15 cellular contexts compared by ENCODE assay signal in the genomic region with DNA sequence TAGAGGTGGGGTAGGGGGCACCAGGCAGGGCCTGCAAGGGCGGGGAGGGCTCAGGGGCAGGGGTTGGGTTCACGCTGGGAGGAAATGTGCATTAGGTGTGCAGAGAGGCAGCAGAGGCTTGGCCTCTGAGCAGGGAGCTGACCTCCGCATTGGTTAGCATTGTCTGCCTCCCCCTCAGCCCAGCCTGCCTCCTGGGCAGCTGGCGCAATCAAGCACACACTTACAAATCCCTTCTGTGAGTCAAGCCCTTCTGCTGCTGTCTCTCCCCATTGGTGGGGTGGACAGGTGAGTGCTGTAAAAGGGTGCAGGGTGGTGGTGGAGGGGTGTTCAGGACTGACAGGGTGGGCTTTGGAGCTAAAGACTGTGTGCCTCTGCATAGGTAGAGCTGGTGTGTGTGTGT. TPM values are rescaled to one million over a fixed set of nuclear protein-coding genes. Genes with fewer than 3 reads are reported as not detected.
DNase-seq lines count a peak whose midpoint lies in the region; ATAC-seq, FAIRE-seq and TF ChIP-seq lines count a peak whose summit lies in the region.
"Had no signal": no experiment of that assay in that cellular context is flagged by ENCODE, and none has a peak within 500 bp of the region (broad histone marks: within the 10 kb centered on the region; RNA-seq: fewer than 3 reads in every experiment).

No MANE protein-coding gene starts in this region.

- peaks cover 70% of the 10 kb centered on the region for H3K4me1 Mint-ChIP-seq in astrocyte (ENCODE audit: low read depth, unreplicated experiment)

- no peaks in the 10 kb centered on the region for H3K9me3 ChIP-seq in Loucy (ENCODE audit: insufficient read depth, low read depth, low read length)
- H3K9me3 ChIP-seq in astrocyte (ENCODE audit: insufficient read depth, low read depth, low read length), result no peaks in the 10 kb centered on the region
- no peaks in the 10 kb centered on the region for H3K9me3 ChIP-seq in lower lobe of right lung
- H3K9me3 ChIP-seq in body of pancreas, result no peaks in the 10 kb centered on the region
- no peaks in the 10 kb centered on the region for H3K9me3 ChIP-seq in BE2C
- H3K9me3 ChIP-seq: SJSA1 had no signal

- peak overlapping the region; percentile 66 for H3K27ac ChIP-seq in C4-2B
- no peak overlapping the region for H3K27ac ChIP-seq in astrocyte (ENCODE audit: low read depth, low read length)
- no peak overlapping the region for H3K27ac ChIP-seq in lower lobe of right lung
- H3K27ac ChIP-seq in body of pancreas, result no peak overlapping the region
- H3K27ac ChIP-seq: SJSA1 had no signal

- DNase-seq in astrocyte (ENCODE audit: low read depth), result no peak
- peak; percentile 24 for DNase-seq in lower lobe of right lung
- DNase-seq in body of pancreas, result no peak
- no peak for DNase-seq in BE2C
- DNase-seq: activated CD8-positive, alpha-beta memory T cell treated with anti-CD3 and anti-CD28 coated beads, Interleukin-2, amount 50 U/mL, for 48 hours; GOT3; naive B cell; NCI-H1105 treated with DMSO at 0.1 percent for 48 hours had no signal

- H2AFZ ChIP-seq in Loucy (ENCODE audit: low read length) (no peak overlapping the region), astrocyte (ENCODE audit: low read depth, low read length) (no peak overlapping the region)

- intact Hi-C loops in lower lobe of right lung (cut with DNase I) (no loop called here), body of pancreas (cut with DNase I) (no loop called here)

- peak overlapping the region; percentile 71 for H3K4me3 Mint-ChIP-seq in astrocyte (ENCODE audit: unreplicated experiment)
- H3K4me3 Mint-ChIP-seq: naive B cell had no signal

- H3K4me1 ChIP-seq in Loucy (ENCODE audit: insufficient read depth, low read length, poor library complexity, severe bottlenecking) (peaks cover 71% of the 10 kb centered on the region), astrocyte (ENCODE audit: insufficient read depth, low read length) (peaks cover 59% of the 10 kb centered on the region), lower lobe of right lung (peaks cover 21% of the 10 kb centered on the region), body of pancreas (peaks cover 27% of the 10 kb centered on the region), BE2C (peaks cover 24% of the 10 kb centered on the region)

- no peak for TF ChIP-seq POLR2A in body of pancreas (IDR thresholded peaks at IDR 0.05)

- FAIRE-seq in astrocyte (lab: Jason Lieb, UNC), result no peak
- FAIRE-seq: frontal cortex, GM19239 had no signal

- H3K9ac ChIP-seq in Loucy (ENCODE audit: low read depth, low read length, poor library complexity, severe bottlenecking), result peak overlapping the region; percentile 44
- peak overlapping the region; percentile 51 for H3K9ac ChIP-seq in astrocyte (ENCODE audit: low read length)

- TF ChIP-seq CTCF in C4-2B (conservative IDR thresholded peaks at IDR 0.05) (no peak), Loucy (conservative IDR thresholded peaks at IDR 0.05; ENCODE audit: low read length) (no peak), astrocyte (IDR thresholded peaks at IDR 0.05; ENCODE audit: insufficient read depth, low read depth, low read length) (no peak), lower lobe of right lung (IDR thresholded peaks at IDR 0.05) (no peak), body of pancreas (IDR thresholded peaks at IDR 0.05) (no peak), BE2C (IDR thresholded peaks at IDR 0.05; ENCODE audit: low read depth, low read length) (no peak)

- H3K79me2 ChIP-seq in Loucy (ENCODE audit: insufficient read depth, low read length) (no peaks in the 10 kb centered on the region), astrocyte (ENCODE audit: insufficient read depth, low read length) (peaks cover 100% of the 10 kb centered on the region)

- H3K27me3 Mint-ChIP-seq in astrocyte (ENCODE audit: low read depth, unreplicated experiment), result no peaks in the 10 kb centered on the region

- H3K27me3 ChIP-seq in Loucy (ENCODE audit: insufficient read depth, low read length, poor library complexity, severe bottlenecking) (no peaks in the 10 kb centered on the region), astrocyte (ENCODE audit: insufficient read depth, low read length) (no peaks in the 10 kb centered on the region), lower lobe of right lung (ENCODE audit: low read depth) (no peaks in the 10 kb centered on the region), body of pancreas (no peaks in the 10 kb centered on the region), BE2C (no peaks in the 10 kb centered on the region)
- H3K27me3 ChIP-seq: SJSA1 had no signal

- peaks cover 30% of the 10 kb centered on the region for H3K36me3 Mint-ChIP-seq in astrocyte (ENCODE audit: low read depth, unreplicated experiment)
- H3K36me3 Mint-ChIP-seq: naive B cell had no signal

- H3K27ac Mint-ChIP-seq in astrocyte (ENCODE audit: unreplicated experiment), result peak overlapping the region; percentile 69

- H3K4me2 ChIP-seq in Loucy (ENCODE audit: low read depth, low read length, poor library complexity, severe bottlenecking), result peak overlapping the region; percentile 59
- peak overlapping the region; percentile 23 for H3K4me2 ChIP-seq in astrocyte (ENCODE audit: low read length)

- H3K9me2 ChIP-seq in Loucy (replicated peaks; ENCODE audit: low read depth, low read length), result no peaks in the 10 kb centered on the region

- H3F3A ChIP-seq in Loucy (ENCODE audit: low read depth), result peaks cover 5% of the 10 kb centered on the region; the same call in 1 of the 2 replicates

- H3K9me3 Mint-ChIP-seq in astrocyte (ENCODE audit: unreplicated experiment), result no peaks in the 10 kb centered on the region
- H3K9me3 Mint-ChIP-seq: naive B cell had no signal

- H3K36me3 ChIP-seq in Loucy (ENCODE audit: insufficient read depth, low read length) (no peaks in the 10 kb centered on the region), astrocyte (ENCODE audit: insufficient read depth, low read length) (peaks cover 4% of the 10 kb centered on the region), lower lobe of right lung (no peaks in the 10 kb centered on the region), body of pancreas (replicated peaks in 1 of 2; ENCODE audit: insufficient read depth in 1 of 2, low read depth in 2 of 2) (no peaks in the 10 kb centered on the region), BE2C (no peaks in the 10 kb centered on the region)
- H3K36me3 ChIP-seq: SJSA1 had no signal

- H4K20me1 ChIP-seq in Loucy (ENCODE audit: insufficient read depth, low read length, poor library complexity, severe bottlenecking) (no peaks in the 10 kb centered on the region), astrocyte (ENCODE audit: insufficient read depth, low read length) (peaks cover 62% of the 10 kb centered on the region)

- ATAC-seq in lower lobe of right lung (no peak), GM19467 (IDR thresholded peaks at IDR 0.05; ENCODE audit: unreplicated experiment) (no peak), body of pancreas (no peak), GM18519 (IDR thresholded peaks at IDR 0.05; ENCODE audit: low FRiP score, unreplicated experiment) (no peak)

- 95 to 100% methylated on average over 4 of the region's 4 CpGs for WGBS in body of pancreas, 2 donors

- H3K4me3 ChIP-seq in Loucy (ENCODE audit: low read length, poor library complexity, severe bottlenecking) (no peak overlapping the region), astrocyte (ENCODE audit: insufficient read depth, low read depth, low read length) (no peak overlapping the region), lower lobe of right lung (no peak overlapping the region), body of pancreas (no peak overlapping the region), BE2C (ENCODE audit: low read depth, low read length) (no peak overlapping the region)
- H3K4me3 ChIP-seq: SJSA1 had no signal

RNA-seq across cellular contexts. Expression of a gene that starts 9.3 kb away (rescaled TPM):
- total RNA-seq in astrocyte, result 280 and 384 TPM in 2 replicates
- 7.6 TPM for total RNA-seq in lower lobe of right lung
- 10 to 100 TPM in 1 of 2 donors, 1 to 10 TPM in 1; 8.6 to 14.5 TPM for total RNA-seq in body of pancreas
- 42.5 TPM for polyA plus RNA-seq in BE2C (2012; ENCODE audit: insufficient read depth, insufficient read length, low read depth)

RNA-seq across cellular contexts. Expression of a gene that starts 56.5 kb away (rescaled TPM):
- total RNA-seq in astrocyte (12.4 and 16.6 TPM in 2 replicates), lower lobe of right lung (16.3 TPM), body of pancreas (10 to 100 TPM in 1 of 2 donors, 1 to 10 TPM in 1; 6.0 to 10.2 TPM)
- 41.5 TPM for polyA plus RNA-seq in BE2C (2012; ENCODE audit: insufficient read depth, insufficient read length, low read depth)

RNA-seq across cellular contexts. Expression of a gene that starts 59.0 kb away (rescaled TPM):
- total RNA-seq in astrocyte (116 and 119 TPM in 2 replicates), lower lobe of right lung (79.4 TPM), body of pancreas (10 to 100 TPM; 27.8 to 38.2 TPM)
- 54.6 TPM for polyA plus RNA-seq in BE2C (2012; ENCODE audit: insufficient read depth, insufficient read length, low read depth)

Comparison
In these comparisons a context has a peak if more than half of its experiments do, and no peak if none do; other contexts are left out.
1. RNA of a gene that starts 9.3 kb away (total RNA-seq): 280 to 384 TPM in astrocyte; 8.6 to 14.5 TPM in body of pancreas and 7.6 TPM in lower lobe of right lung (single experiment); every median in the first group is over 10 times any median in the second.